ENCODE assay signal across 9 cellular contexts in genomic region chr10:127977368-127978009, GRCh38.
A peak's percentile ranks its signal among the peaks of the same experiment; 100 is the strongest.
DNase-seq lines count a peak whose midpoint lies in the region; FAIRE-seq and TF ChIP-seq lines count a peak whose summit lies in the region.
"Had no signal": no experiment of that assay in that cellular context is flagged by ENCODE, and none has a peak within 500 bp of the region (broad histone marks: within the 10 kb centered on the region; RNA-seq: fewer than 3 reads in every experiment).

No MANE protein-coding gene starts in this region.

- POLR2A ChIA-PET in endothelial cell of umbilical vein (lab: Charles Lee): interaction anchor here (0.9 to 1.2 kb wide), 2 partner anchors 9 to 58 kb away, joined by 3 read pairs; no protein-coding TSS in a partner anchor
- POLR2A ChIA-PET in HEK293T (lab: Yijun Ruan, JAX): no interaction called here

- peak overlapping the region; percentile 42 for H3K4me2 ChIP-seq in endothelial cell of umbilical vein (ENCODE audit: insufficient read depth, low read length)
- H3K4me2 ChIP-seq: BLaER1 had no signal

- FAIRE-seq in endothelial cell of umbilical vein (lab: Jason Lieb, UNC): peak; percentile 91

- peak overlapping the region; percentile 50 for H3K9ac ChIP-seq in endothelial cell of umbilical vein (replicated peaks; ENCODE audit: extremely low read depth, insufficient read depth, low read length)
- H3K9ac ChIP-seq in mucosa of rectum (ENCODE audit: low read depth in 1 of 2, low read length in 2 of 2): no peak overlapping the region
- H3K9ac ChIP-seq: BLaER1 had no signal

- TF ChIP-seq POLR2A in endothelial cell of umbilical vein (IDR thresholded peaks at IDR 0.05; ENCODE audit: low read depth, low read length): peak; percentile 54

- CTCF ChIA-PET in endothelial cell of umbilical vein (lab: Charles Lee): interaction anchor here (1.0 to 5.7 kb wide), 10 partner anchors 8 to 92 kb away, joined by 3 to 44 read pairs (median 6); partner anchors contain the start of gene PTPRE
- CTCF ChIA-PET in HEK293T (lab: Yijun Ruan, JAX): no interaction called here

- H3K27me3 ChIP-seq in endothelial cell of umbilical vein (ENCODE audit: control insufficient read depth in 2 of 2, insufficient read depth in 2 of 2, low read length in 2 of 2): no peaks in the 10 kb centered on the region
- no peaks in the 10 kb centered on the region for H3K27me3 ChIP-seq in mucosa of rectum (ENCODE audit: control insufficient read depth in 2 of 2, insufficient read depth in 2 of 2, low read length in 2 of 2)
- H3K27me3 ChIP-seq: BLaER1 had no signal

- H3K4me3 ChIP-seq in endothelial cell of umbilical vein (replicated peaks in 1 of 3; ENCODE audit: insufficient read depth in 1 of 3, low read depth in 1 of 3, low read length in 3 of 3): peak overlapping the region in 1 of 3 experiments; percentile 20
- H3K4me3 ChIP-seq in mucosa of rectum (ENCODE audit: low read length in 2 of 2): peak overlapping the region in 1 of 2 donors; percentile 32
- H3K4me3 ChIP-seq: BLaER1 had no signal

- no peak for TF ChIP-seq CTCF in endothelial cell of umbilical vein (IDR thresholded peaks at IDR 0.05; ENCODE audit: extremely low read depth in 1 of 2, insufficient read depth in 1 of 2, low read depth in 1 of 2, low read length in 2 of 2)

- H3K9me1 ChIP-seq in endothelial cell of umbilical vein (replicated peaks; ENCODE audit: control insufficient read depth, extremely low read depth, insufficient read depth, low read length): no peaks in the 10 kb centered on the region

- intact Hi-C loops in endothelial cell of umbilical vein (cut with micrococcal nuclease): loop anchor here (1.0 kb wide), 6 partner anchors 9 to 70 kb away; partner anchors contain the start of gene PTPRE

- peaks cover 2% of the 10 kb centered on the region for H3K79me2 ChIP-seq in endothelial cell of umbilical vein (ENCODE audit: control insufficient read depth, insufficient read depth, low read length)

- peak; percentile 64 for DNase-seq in activated effector memory CD4-positive, alpha-beta T cell treated with anti-CD3 and anti-CD28 coated beads, Interleukin-2, amount 50 U/mL, for 16 hours
- no peak for DNase-seq in activated effector memory CD4-positive, alpha-beta T cell treated with Interleukin-2 at 50 U/mL for 16 hours
- DNase-seq in endothelial cell of umbilical vein (ENCODE audit: low read depth, low spot score) (peak; percentile 96), ureter (ENCODE audit: low spot score) (peak; percentile 55), NCI-H2081 treated with DMSO at 0.1 percent for 48 hours (lab: John Stamatoyannopoulos, UW) (no peak), NCI-H1436 treated with DMSO at 0.1 percent for 48 hours (lab: John Stamatoyannopoulos, UW) (no peak), HEK293T (ENCODE audit: extremely low spot score) (no peak)

- peaks cover 42% of the 10 kb centered on the region for H3K4me1 ChIP-seq in endothelial cell of umbilical vein (ENCODE audit: control insufficient read depth, extremely low read depth, insufficient read depth, low read length)
- peaks cover 0 to 2% of the 10 kb centered on the region in 2 donors for H3K4me1 ChIP-seq in mucosa of rectum (ENCODE audit: control insufficient read depth in 2 of 2, insufficient read depth in 2 of 2, low read length in 2 of 2)

- H3K36me3 ChIP-seq in endothelial cell of umbilical vein (ENCODE audit: control insufficient read depth in 2 of 2, extremely low read depth in 1 of 2, insufficient read depth in 2 of 2, low read length in 2 of 2) (no peaks in the 10 kb centered on the region), mucosa of rectum (ENCODE audit: control insufficient read depth in 2 of 2, insufficient read depth in 2 of 2, low read length in 2 of 2) (no peaks in the 10 kb centered on the region)
- H3K36me3 ChIP-seq: BLaER1 had no signal

- H4K20me1 ChIP-seq in endothelial cell of umbilical vein (replicated peaks; ENCODE audit: control insufficient read depth, extremely low read depth, insufficient read depth, low read length): no peaks in the 10 kb centered on the region
- H4K20me1 ChIP-seq: BLaER1 had no signal

- H3K9me3 ChIP-seq in endothelial cell of umbilical vein (replicated peaks; ENCODE audit: control insufficient read depth, insufficient read depth, low read length) (no peaks in the 10 kb centered on the region), mucosa of rectum (ENCODE audit: control insufficient read depth in 2 of 2, low read length in 2 of 2) (no peaks in the 10 kb centered on the region)

- no peak overlapping the region for H2AFZ ChIP-seq in endothelial cell of umbilical vein (ENCODE audit: low read depth, low read length)

- dilution Hi-C loops in endothelial cell of umbilical vein (cut with MboI; ENCODE audit: extremely low pct_ligation_motif_present, low sequenced_read_pairs): no loop called here

- H3K27ac ChIP-seq in endothelial cell of umbilical vein (ENCODE audit: insufficient read depth, low read depth, low read length) (peak overlapping the region; percentile 79), mucosa of rectum (ENCODE audit: low read depth in 2 of 2, low read length in 2 of 2) (peak overlapping the region; percentile 40 to 53)
- H3K27ac ChIP-seq: BLaER1 had no signal

- BruUV-seq in endothelial cell of umbilical vein (replicated peaks; lab: Mats Ljungman, UMichigan): no TSS peak

TF ChIP-seq in endothelial cell of umbilical vein, 7 proteins besides CTCF, POLR2A, EP300 and RAD21:
- TF ChIP-seq EZH2 (IDR thresholded peaks at IDR 0.05; ENCODE audit: borderline replicate concordance, low read depth, low read length, severe bottlenecking) (no peak), POLR2AphosphoS5 (IDR thresholded peaks at IDR 0.05; ENCODE audit: insufficient read depth, low read depth, low read length) (peak; percentile 88), MAX (IDR thresholded peaks at IDR 0.05; ENCODE audit: insufficient read depth, insufficient read length) (no peak), FOS (IDR thresholded peaks at IDR 0.05; ENCODE audit: borderline replicate concordance, insufficient read depth, low read length) (peak; percentile 74), GATA2 (IDR thresholded peaks at IDR 0.05; ENCODE audit: insufficient read depth, insufficient read length, low read depth, low read length) (peak; percentile 98), JUN (IDR thresholded peaks at IDR 0.05; ENCODE audit: borderline replicate concordance, insufficient read depth, insufficient read length, low read depth) (peak; percentile 30), MYC (IDR thresholded peaks at IDR 0.05; ENCODE audit: low read depth, low read length) (peak; percentile 26)

TF ChIP-seq in HEK293T, 16 proteins besides CTCF, POLR2A, EP300 and RAD21:
- TF ChIP-seq NFRKB (IDR thresholded peaks at IDR 0.05): no peak
- no peak for TF ChIP-seq PKNOX1 (IDR thresholded peaks at IDR 0.05)
- TF ChIP-seq LEF1 (IDR thresholded peaks at IDR 0.05; ENCODE audit: borderline replicate concordance): no peak
- no peak for TF ChIP-seq FOXK2 (IDR thresholded peaks at IDR 0.05)
- no peak for TF ChIP-seq BHLHE40 (IDR thresholded peaks at IDR 0.05; ENCODE audit: borderline replicate concordance)
- no peak for TF ChIP-seq SP1 (IDR thresholded peaks at IDR 0.05)
- TF ChIP-seq HDGF (IDR thresholded peaks at IDR 0.05; ENCODE audit: borderline replicate concordance): no peak
- TF ChIP-seq CTBP1 (IDR thresholded peaks at IDR 0.05; ENCODE audit: borderline replicate concordance): no peak
- no peak for TF ChIP-seq ARNT (IDR thresholded peaks at IDR 0.05)

Comparison
In these comparisons a context has a peak if more than half of its experiments do, and no peak if none do; other contexts are left out.
1. DNase-seq: peak in activated effector memory CD4-positive, alpha-beta T cell treated with anti-CD3 and anti-CD28 coated beads, Interleukin-2, amount 50 U/mL, for 16 hours (single experiment), endothelial cell of umbilical vein (single experiment) and ureter (single experiment); none in activated effector memory CD4-positive, alpha-beta T cell treated with Interleukin-2 at 50 U/mL for 16 hours (single experiment), NCI-H2081 treated with DMSO at 0.1 percent for 48 hours (single experiment), NCI-H1436 treated with DMSO at 0.1 percent for 48 hours (single experiment) and HEK293T (single experiment).